In the genomic region with DNA sequence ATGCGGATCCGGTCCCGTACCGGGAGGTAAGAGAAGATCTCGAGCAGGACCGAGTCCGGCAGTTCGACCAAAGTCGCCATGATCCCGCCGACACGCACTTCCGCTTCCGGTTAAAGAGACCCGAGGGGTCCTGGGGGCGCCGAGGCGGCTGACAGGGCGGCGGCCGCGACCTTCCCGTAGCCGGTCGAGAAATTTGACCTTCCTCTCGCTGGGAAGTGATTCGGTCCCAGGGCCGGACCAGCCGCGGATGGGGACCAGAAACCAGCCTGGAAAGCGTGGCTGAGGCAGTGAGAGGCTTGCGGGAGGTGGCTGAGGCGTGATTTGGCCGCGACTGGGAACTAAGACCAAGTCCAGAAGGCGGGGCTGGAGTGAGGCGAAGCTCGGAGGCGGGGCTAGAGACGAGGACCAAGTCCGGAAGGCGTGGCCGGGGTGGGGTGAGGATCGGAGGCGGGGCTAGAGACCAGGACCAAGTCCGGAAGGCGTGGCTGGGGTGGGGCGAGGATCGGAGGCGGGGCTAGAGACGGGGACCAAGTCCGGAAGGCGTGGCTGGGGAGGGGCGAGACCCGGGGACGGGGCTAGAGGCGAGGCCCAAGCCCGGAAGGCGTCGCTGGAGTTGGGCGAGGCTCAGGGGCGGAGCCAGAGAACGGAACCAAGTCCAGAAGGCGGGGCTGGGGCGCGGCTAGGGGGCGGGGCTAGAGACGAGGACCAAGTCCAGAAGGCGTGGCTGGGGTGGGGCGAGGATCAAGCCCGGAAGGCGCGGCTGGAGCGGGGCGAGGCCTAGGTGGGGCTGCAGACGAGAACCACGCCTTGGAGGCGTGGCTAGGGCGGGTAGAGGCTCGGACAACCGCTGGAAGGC, we compare ENCODE assay signal across 8 cellular contexts. TPM values are rescaled to one million over a fixed set of nuclear protein-coding genes. Genes with fewer than 3 reads are reported as not detected.
DNase-seq lines count a peak whose midpoint lies in the region; ATAC-seq, FAIRE-seq and TF ChIP-seq lines count a peak whose summit lies in the region.

A gene with protein sequence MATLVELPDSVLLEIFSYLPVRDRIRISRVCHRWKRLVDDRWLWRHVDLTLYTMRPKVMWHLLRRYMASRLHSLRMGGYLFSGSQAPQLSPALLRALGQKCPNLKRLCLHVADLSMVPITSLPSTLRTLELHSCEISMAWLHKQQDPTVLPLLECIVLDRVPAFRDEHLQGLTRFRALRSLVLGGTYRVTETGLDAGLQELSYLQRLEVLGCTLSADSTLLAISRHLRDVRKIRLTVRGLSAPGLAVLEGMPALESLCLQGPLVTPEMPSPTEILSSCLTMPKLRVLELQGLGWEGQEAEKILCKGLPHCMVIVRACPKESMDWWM (minus strand): TSS at position 346 of the 856 bp plus-strand sequence. CDS start 266 bp downstream, at position 80.

- no TSS peak for BruUV-seq in HepG2 (replicated peaks; lab: Mats Ljungman, UMichigan)

- intact Hi-C loops in HepG2 (cut with micrococcal nuclease; ENCODE audit: unreplicated experiment) = loop anchor here (1.0 to 2.0 kb wide), 2 partner anchors 27 to 34 kb away; no protein-coding TSS in a partner anchor

- H3K4me2 ChIP-seq in HepG2 (ENCODE audit: low read depth, low read length) = peak within 1 kb of the TSS; percentile 78

- in situ Hi-C loops in HepG2 (cut with HindIII; ENCODE audit: extremely low pct_ligation_motif_present, low pct_unique_long_range_greater_than_20kb) = no loop called here

- H2AFZ ChIP-seq in HepG2 (ENCODE audit: low read length) = no peak within 1 kb of the TSS

- H3K4me1 ChIP-seq in HepG2 (ENCODE audit: insufficient read depth, low read length) = peaks cover 33% of the 10 kb centered on the region

- TF ChIP-seq EP300 in HepG2 (IDR thresholded peaks at IDR 0.05; ENCODE audit: low read depth in 2 of 2, low read length in 2 of 2) (no peak), HepG2 (CRISPR knock-in tag; IDR thresholded peaks at IDR 0.05; ENCODE audit: borderline replicate concordance) (no peak; the same call in 1 of the 2 replicates)

- POLR2A ChIA-PET in HepG2 (lab: Yijun Ruan, JAX) = interaction anchor here (0.7 to 2.5 kb wide), 10 partner anchors 8 to 986 kb away, joined by 3 to 16 read pairs (median 4); partner anchors contain the start of genes MBD3L1, PIN1, UBL5 and ZNF846

- TF ChIP-seq CTCF in C4-2B (conservative IDR thresholded peaks at IDR 0.05) = no peak
- TF ChIP-seq CTCF in HepG2 (CRISPR knock-in tag; IDR thresholded peaks at IDR 0.05) = no peak

- H4K20me1 ChIP-seq in HepG2 (ENCODE audit: insufficient read depth, low read length) = peaks cover 6% of the 10 kb centered on the region; the same call in 1 of the 2 replicates

- peak; percentile 32; the same call in 1 of the 2 replicates for TF ChIP-seq RAD21 in HepG2 (CRISPR knock-in tag; IDR thresholded peaks at IDR 0.05)

- peaks cover 31% of the 10 kb centered on the region for H3K79me2 ChIP-seq in HepG2 (ENCODE audit: insufficient read depth, low read length)

- TF ChIP-seq POLR2A in HepG2 (IDR thresholded peaks at IDR 0.05; ENCODE audit: insufficient read depth in 1 of 2, low read depth in 2 of 2, low read length in 2 of 2) = peak; percentile 94 to 97

- no peaks in the 10 kb centered on the region; a peak in 1 of 5 replicates for H3K27me3 ChIP-seq in HepG2 (ENCODE audit: control insufficient read depth in 1 of 2, insufficient read depth in 2 of 2, low read length in 2 of 2)

- H3K9ac ChIP-seq in HepG2 (ENCODE audit: insufficient read depth, low read depth, low read length) = peak within 1 kb of the TSS; percentile 91

- CTCF ChIA-PET in HepG2 (lab: Yijun Ruan, JAX; ENCODE audit: low intra/inter-chr PET ratio, low total read pairs) = no interaction called here

- FAIRE-seq in HepG2 (lab: Jason Lieb, UNC) = peak; percentile 82

- H3K9me3 ChIP-seq in HepG2 (ENCODE audit: low read length) = no peaks in the 10 kb centered on the region; the same call in 1 of the 2 replicates

- 2% methylated on average over 58 of the region's 81 CpGs for WGBS in HepG2 (ENCODE audit: low lambda C conversion rate)

- DNase-seq in NCI-H82 (lab: John Stamatoyannopoulos, UW) (peak; percentile 100), dermis blood vessel endothelial cell (peak; percentile 100), HepG2 (ENCODE audit: low spot score) (peak; percentile 97)
- peak; percentile 100 for DNase-seq in activated CD4-positive, alpha-beta T cell treated with anti-CD3 and anti-CD28 coated beads, Interleukin-2, amount 50 U/mL, for 48 hours
- DNase-seq in stimulated activated CD4-positive, alpha-beta T cell treated with anti-CD3 and anti-CD28 coated beads, Interleukin-4, amount 100 ng/mL, for 1 hour = peak; percentile 100

- ATAC-seq in GM19395 (IDR thresholded peaks at IDR 0.05; ENCODE audit: unreplicated experiment) = peak; percentile 78
- ATAC-seq in HG03565 (IDR thresholded peaks at IDR 0.05; ENCODE audit: unreplicated experiment) = peak; percentile 74
- peak; percentile 87 for ATAC-seq in HepG2

- peak within 1 kb of the TSS; percentile 81 to 95 (median 84) for H3K4me3 ChIP-seq in HepG2 (replicated peaks in 1 of 3; ENCODE audit: insufficient read depth in 1 of 3, low read depth in 2 of 3, low read length in 3 of 3)

- H3K36me3 ChIP-seq in HepG2 (replicated peaks in 1 of 2; ENCODE audit: control insufficient read depth in 1 of 2, insufficient read depth in 2 of 2, low read length in 2 of 2) = peaks cover 2 to 4% of the 10 kb centered on the region in 2 experiments; a peak in 3 of 5 replicates

- H3K27ac ChIP-seq in C4-2B = peak within 1 kb of the TSS; percentile 95
- H3K27ac ChIP-seq in HepG2 (ENCODE audit: extremely low read length, insufficient read depth, low read length) = peak within 1 kb of the TSS; percentile 93

TF ChIP-seq in HepG2, 621 proteins besides CTCF, POLR2A, EP300 and RAD21 (continues in another document):
- TF ChIP-seq, protein P1, sequence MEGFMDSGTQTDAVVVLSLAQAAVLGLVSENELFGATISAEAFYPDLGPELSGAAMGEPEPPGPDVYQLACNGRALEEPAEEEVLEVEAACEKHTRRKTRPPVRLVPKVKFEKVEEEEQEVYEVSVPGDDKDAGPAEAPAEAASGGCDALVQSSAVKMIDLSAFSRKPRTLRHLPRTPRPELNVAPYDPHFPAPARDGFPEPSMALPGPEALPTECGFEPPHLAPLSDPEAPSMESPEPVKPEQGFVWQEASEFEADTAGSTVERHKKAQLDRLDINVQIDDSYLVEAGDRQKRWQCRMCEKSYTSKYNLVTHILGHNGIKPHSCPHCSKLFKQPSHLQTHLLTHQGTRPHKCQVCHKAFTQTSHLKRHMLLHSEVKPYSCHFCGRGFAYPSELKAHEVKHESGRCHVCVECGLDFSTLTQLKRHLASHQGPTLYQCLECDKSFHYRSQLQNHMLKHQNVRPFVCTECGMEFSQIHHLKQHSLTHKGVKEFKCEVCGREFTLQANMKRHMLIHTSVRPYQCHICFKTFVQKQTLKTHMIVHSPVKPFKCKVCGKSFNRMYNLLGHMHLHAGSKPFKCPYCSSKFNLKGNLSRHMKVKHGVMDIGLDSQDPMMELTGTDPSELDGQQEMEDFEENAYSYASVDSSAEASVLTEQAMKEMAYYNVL (CRISPR knock-in tag; IDR thresholded peaks at IDR 0.05; ENCODE audit: borderline replicate concordance) = no peak
- TF ChIP-seq, protein P2, sequence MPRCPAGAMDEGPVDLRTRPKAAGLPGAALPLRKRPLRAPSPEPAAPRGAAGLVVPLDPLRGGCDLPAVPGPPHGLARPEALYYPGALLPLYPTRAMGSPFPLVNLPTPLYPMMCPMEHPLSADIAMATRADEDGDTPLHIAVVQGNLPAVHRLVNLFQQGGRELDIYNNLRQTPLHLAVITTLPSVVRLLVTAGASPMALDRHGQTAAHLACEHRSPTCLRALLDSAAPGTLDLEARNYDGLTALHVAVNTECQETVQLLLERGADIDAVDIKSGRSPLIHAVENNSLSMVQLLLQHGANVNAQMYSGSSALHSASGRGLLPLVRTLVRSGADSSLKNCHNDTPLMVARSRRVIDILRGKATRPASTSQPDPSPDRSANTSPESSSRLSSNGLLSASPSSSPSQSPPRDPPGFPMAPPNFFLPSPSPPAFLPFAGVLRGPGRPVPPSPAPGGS (CRISPR knock-in tag; IDR thresholded peaks at IDR 0.05) = peak; percentile 84; the same call in 1 of the 2 replicates
- TF ChIP-seq ZNF446 (CRISPR knock-in tag; IDR thresholded peaks at IDR 0.05) (no peak), CREB3 (CRISPR knock-in tag; IDR thresholded peaks at IDR 0.05) (no peak), KDM5B (CRISPR knock-in tag; IDR thresholded peaks at IDR 0.05; ENCODE audit: borderline replicate concordance) (no peak; the same call in 1 of the 2 replicates)

RNA-seq across cellular contexts. Expression of the gene that starts here (rescaled TPM):
- total RNA-seq in dermis blood vessel endothelial cell (15.1 and 16.1 TPM in 2 replicates), HepG2 (2016; rRNA removed; fragmentation: Illumina TruSeq; extraction: Trizol) (19.0 and 20.4 TPM in 2 replicates)
- 6.1 and 6.2 TPM in 2 replicates for total RNA-seq in HepG2 (2016; cell fraction: cytosol; rRNA removed; fragmentation: Illumina TruSeq; extraction: Trizol; ENCODE audit: low read depth)
- total RNA-seq in HepG2 (2016; cell fraction: insoluble cytoplasmic fraction; rRNA removed; fragmentation: Illumina TruSeq; extraction: Trizol) = 15.4 and 21.7 TPM in 2 replicates
- 9.7 and 12.3 TPM in 2 replicates for total RNA-seq in HepG2 (2016; cell fraction: membrane; rRNA removed; fragmentation: Illumina TruSeq; extraction: Trizol)
- 18.7 and 20.1 TPM in 2 replicates for total RNA-seq in HepG2 (2016; cell fraction: nucleus; rRNA removed; fragmentation: Illumina TruSeq; extraction: Trizol)
- polyA plus RNA-seq in HepG2 (2011; rRNA removed) = 23.1 and 30.1 TPM in 2 replicates
- polyA plus RNA-seq in HepG2 (2011; cell fraction: cytosol; rRNA removed) = 15.4 and 23.3 TPM in 2 replicates
- polyA plus RNA-seq in HepG2 (2011; cell fraction: nucleus; rRNA removed) = 56.0 and 59.0 TPM in 2 replicates
- polyA plus RNA-seq in HepG2 (2012) = 17.5 and 22.5 TPM in 2 replicates
- polyA plus RNA-seq in HepG2 (2016; cell fraction: cytosol; fragmentation: Illumina TruSeq; extraction: Trizol; ENCODE audit: low read depth) = 2.6 and 3.8 TPM in 2 replicates
- polyA plus RNA-seq in HepG2 (2016; cell fraction: insoluble cytoplasmic fraction; fragmentation: Illumina TruSeq; extraction: Trizol; ENCODE audit: low read depth) = 21.5 and 27.0 TPM in 2 replicates
- polyA plus RNA-seq in HepG2 (2016; cell fraction: membrane; fragmentation: Illumina TruSeq; extraction: Trizol; ENCODE audit: low read depth) = 7.6 and 8.6 TPM in 2 replicates
- 35.6 and 40.1 TPM in 2 replicates for polyA plus RNA-seq in HepG2 (2016; cell fraction: nucleus; fragmentation: Illumina TruSeq; extraction: Trizol; ENCODE audit: insufficient read depth, low read depth)
- polyA minus RNA-seq in HepG2 (2011; rRNA and poly(A)+ RNA removed; ENCODE audit: low replicate concordance) = 9.7 and 38.5 TPM in 2 replicates
- 10.0 and 11.3 TPM in 2 replicates for polyA minus RNA-seq in HepG2 (2011; cell fraction: cytosol; rRNA and poly(A)+ RNA removed)
- polyA minus RNA-seq in HepG2 (2011; cell fraction: nucleus; rRNA and poly(A)+ RNA removed) = 25.1 and 28.3 TPM in 2 replicates

Comparison
In these comparisons a context has a peak if more than half of its experiments do, and no peak if none do; other contexts are left out.
1. Peak in every context shown above with its lines: DNase-seq, ATAC-seq, H3K4me3 ChIP-seq and H3K27ac ChIP-seq.